Comparison of ENCODE assay signal across 21 cellular contexts in the genomic region with DNA sequence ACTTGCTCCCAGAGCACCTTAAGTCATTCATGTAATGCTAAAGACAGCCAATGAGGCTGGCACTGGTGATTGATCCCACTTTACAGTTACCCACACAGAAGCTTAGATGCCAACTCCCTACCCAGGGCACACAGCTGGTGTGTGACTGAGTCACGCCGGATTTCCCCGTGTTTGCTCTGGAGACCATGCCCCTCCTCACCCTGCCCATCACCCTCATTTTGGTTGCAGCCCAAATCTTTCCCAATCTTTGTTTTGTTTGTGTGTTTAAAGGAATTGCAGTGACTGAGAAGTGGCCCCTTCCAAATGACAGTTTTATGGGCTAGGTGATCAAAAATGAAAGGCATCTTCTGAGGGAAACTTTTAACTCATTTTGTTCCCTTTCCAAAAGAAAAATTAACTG. TPM values are rescaled to one million over a fixed set of nuclear protein-coding genes. Genes with fewer than 3 reads are reported as not detected.
DNase-seq lines count a peak whose midpoint lies in the region; ATAC-seq, FAIRE-seq and TF ChIP-seq lines count a peak whose summit lies in the region.
"Had no signal": no experiment of that assay in that cellular context is flagged by ENCODE, and none has a peak within 500 bp of the region (broad histone marks: within the 10 kb centered on the region; RNA-seq: fewer than 3 reads in every experiment).

No MANE protein-coding gene starts in this region.

- no peak overlapping the region for H3K4me3 ChIP-seq in H7 (ENCODE audit: insufficient read depth, low read depth, low read length)
- H3K4me3 ChIP-seq: BLaER1, spleen, thyroid gland had no signal

- peak; percentile 4 for FAIRE-seq in HTR-8/SVneo (lab: Jason Lieb, UNC)
- FAIRE-seq: GM18507 had no signal

- H3K27me3 Mint-ChIP-seq in activated T-helper 2 cell treated with anti-CD3 and anti-CD28 coated beads, Interferon-gamma antibody, Interleukin-2, Interleukin-4, amounts not matched to agents 10 μg/mL and 5 μg/mL and 100 μg/mL, durations not matched to agents 14 hours and 24 hours and 36 hours (ENCODE audit: low read depth), result no peaks in the 10 kb centered on the region

- no peak for TF ChIP-seq CTCF in omental fat pad (IDR thresholded peaks at IDR 0.05)

- no peaks in the 10 kb centered on the region for H3K4me1 Mint-ChIP-seq in activated T-helper 2 cell treated with anti-CD3 and anti-CD28 coated beads, Interferon-gamma antibody, Interleukin-2, Interleukin-4, amounts not matched to agents 10 μg/mL and 5 μg/mL and 100 μg/mL, durations not matched to agents 14 hours and 24 hours and 36 hours (ENCODE audit: low read depth)
- H3K4me1 Mint-ChIP-seq: stimulated activated effector memory CD8-positive, alpha-beta T cell treated with anti-CD3 and anti-CD28 coated beads, Interleukin-12 subunit alpha, Interleukin-12 subunit beta, amount 100 ng/mL, for 72 hours had no signal

- intact Hi-C loops in activated T-helper 2 cell treated with anti-CD3 and anti-CD28 coated beads, Interferon-gamma antibody, Interleukin-2, Interleukin-4, amounts not matched to agents 10 μg/mL and 5 μg/mL and 100 μg/mL, durations not matched to agents 14 hours and 24 hours and 36 hours (cut with micrococcal nuclease), result no loop called here

- no peak overlapping the region for H3K27ac Mint-ChIP-seq in activated T-helper 2 cell treated with anti-CD3 and anti-CD28 coated beads, Interferon-gamma antibody, Interleukin-2, Interleukin-4, amounts not matched to agents 10 μg/mL and 5 μg/mL and 100 μg/mL, durations not matched to agents 14 hours and 24 hours and 36 hours
- H3K27ac Mint-ChIP-seq: activated naive CD4-positive, alpha-beta T cell treated with anti-CD3 and anti-CD28 coated beads for 36 hours; stimulated activated effector memory CD8-positive, alpha-beta T cell treated with anti-CD3 and anti-CD28 coated beads, Interleukin-12 subunit alpha, Interleukin-12 subunit beta, amount 100 ng/mL, for 72 hours; T-helper 1 cell treated with Interleukin-12 subunit alpha and Interleukin-12 subunit beta and Interleukin-4 antibody, amounts not matched to agents 30 μg/mL and 1 μg/mL, for 36 hours had no signal

- no peaks in the 10 kb centered on the region for H3K9me3 Mint-ChIP-seq in activated T-helper 2 cell treated with anti-CD3 and anti-CD28 coated beads, Interferon-gamma antibody, Interleukin-2, Interleukin-4, amounts not matched to agents 10 μg/mL and 5 μg/mL and 100 μg/mL, durations not matched to agents 14 hours and 24 hours and 36 hours
- H3K9me3 Mint-ChIP-seq: T-helper 1 cell treated with Interleukin-12 subunit alpha and Interleukin-12 subunit beta and Interleukin-4 antibody, amounts not matched to agents 30 μg/mL and 1 μg/mL, for 36 hours had no signal

- no peak overlapping the region for H3K4me3 Mint-ChIP-seq in activated T-helper 2 cell treated with anti-CD3 and anti-CD28 coated beads, Interferon-gamma antibody, Interleukin-2, Interleukin-4, amounts not matched to agents 10 μg/mL and 5 μg/mL and 100 μg/mL, durations not matched to agents 14 hours and 24 hours and 36 hours (ENCODE audit: low read depth)
- H3K4me3 Mint-ChIP-seq: activated naive CD4-positive, alpha-beta T cell treated with anti-CD3 and anti-CD28 coated beads for 36 hours; stimulated activated effector memory CD8-positive, alpha-beta T cell treated with anti-CD3 and anti-CD28 coated beads, Interleukin-12 subunit alpha, Interleukin-12 subunit beta, amount 100 ng/mL, for 72 hours; T-helper 1 cell treated with Interleukin-12 subunit alpha and Interleukin-12 subunit beta and Interleukin-4 antibody, amounts not matched to agents 30 μg/mL and 1 μg/mL, for 36 hours had no signal

- ATAC-seq in omental fat pad (ENCODE audit: low FRiP score) (peak; percentile 62), HG02970 (IDR thresholded peaks at IDR 0.05; ENCODE audit: low FRiP score, unreplicated experiment) (no peak)
- ATAC-seq: stimulated activated effector memory CD8-positive, alpha-beta T cell treated with anti-CD3 and anti-CD28 coated beads, Interleukin-12 subunit alpha, Interleukin-12 subunit beta, amount 100 ng/mL, for 72 hours had no signal

- no peaks in the 10 kb centered on the region for H3K36me3 Mint-ChIP-seq in activated T-helper 2 cell treated with anti-CD3 and anti-CD28 coated beads, Interferon-gamma antibody, Interleukin-2, Interleukin-4, amounts not matched to agents 10 μg/mL and 5 μg/mL and 100 μg/mL, durations not matched to agents 14 hours and 24 hours and 36 hours (ENCODE audit: low read depth)
- H3K36me3 Mint-ChIP-seq: stimulated activated effector memory CD8-positive, alpha-beta T cell treated with anti-CD3 and anti-CD28 coated beads, Interleukin-12 subunit alpha, Interleukin-12 subunit beta, amount 100 ng/mL, for 72 hours had no signal

- peak; percentile 12 for DNase-seq in Ammon's horn (ENCODE audit: low spot score)
- no peak for DNase-seq in HTR-8/SVneo (ENCODE audit: insufficient read length, low spot score)
- peak; percentile 41 to 73 for DNase-seq in dermis microvascular lymphatic vessel endothelial cell (ENCODE audit: low read depth in 2 of 2)
- no peak for DNase-seq in omental fat pad (ENCODE audit: low spot score)
- no peak for DNase-seq in H7
- no peak for DNase-seq in activated T-helper 2 cell treated with anti-CD3 and anti-CD28 coated beads, Interferon-gamma antibody, Interleukin-2, Interleukin-4, amounts not matched to agents 10 μg/mL and 5 μg/mL and 100 μg/mL, durations not matched to agents 14 hours and 24 hours and 36 hours (ENCODE audit: low spot score)
- no peak for DNase-seq in NCI-H82 (lab: John Stamatoyannopoulos, UW)
- DNase-seq: activated naive CD4-positive, alpha-beta T cell treated with anti-CD3 and anti-CD28 coated beads for 36 hours; brain microvascular endothelial cell; DMS 273 treated with DMSO at 0.1 percent for 48 hours; KG1; left cardiac atrium; NCI-H1417 treated with DMSO at 0.1 percent for 48 hours; NK-92 treated with Interleukin-12 subunit alpha and Interleukin-12 subunit beta, amount 100 ng/mL, for 24 hours; spleen; thyroid gland had no signal

- no peaks in the 10 kb centered on the region for H3K36me3 ChIP-seq in H7 (replicated peaks; ENCODE audit: control insufficient read depth, insufficient read depth, low read length)
- H3K36me3 ChIP-seq: BLaER1, brain microvascular endothelial cell, spleen, thyroid gland had no signal

- H3K27me3 ChIP-seq in H7 (ENCODE audit: control insufficient read depth, insufficient read depth, low read length), result no peaks in the 10 kb centered on the region
- H3K27me3 ChIP-seq: BLaER1, brain microvascular endothelial cell, spleen, thyroid gland had no signal

RNA-seq across cellular contexts. Expression of gene FBXL7, which starts 10.8 kb away (rescaled TPM):
- total RNA-seq in dermis microvascular lymphatic vessel endothelial cell (8.6 and 28.2 TPM in 2 replicates), omental fat pad (10 to 100 TPM in 3 of 4 donors, 1 to 10 TPM in 1; 9.1 to 47.1 (median 17.1) TPM)
- 7.5 and 8.4 TPM in 2 replicates for total RNA-seq in H7 (2014; rRNA removed; shearing (Covaris generic))
- total RNA-seq in activated T-helper 2 cell treated with anti-CD3 and anti-CD28 coated beads, Interferon-gamma antibody, Interleukin-2, Interleukin-4, amounts not matched to agents 10 μg/mL and 5 μg/mL and 100 μg/mL, durations not matched to agents 14 hours and 24 hours and 36 hours, result 0.05 TPM in 1 of 2 replicates, not detected in the other
- total RNA-seq: activated naive CD4-positive, alpha-beta T cell treated with anti-CD3 and anti-CD28 coated beads for 36 hours had no signal

Comparison
In these comparisons a context has a peak if more than half of its experiments do, and no peak if none do; other contexts are left out.
1. DNase-seq: peak in Ammon's horn (single experiment) and dermis microvascular lymphatic vessel endothelial cell (2 of 2); none in HTR-8/SVneo (single experiment), omental fat pad (single experiment), H7 (single experiment), activated T-helper 2 cell treated with anti-CD3 and anti-CD28 coated beads, Interferon-gamma antibody, Interleukin-2, Interleukin-4, amounts not matched to agents 10 μg/mL and 5 μg/mL and 100 μg/mL, durations not matched to agents 14 hours and 24 hours and 36 hours (single experiment) and NCI-H82 (single experiment).